ENCODE assay signal across 8 cellular contexts in the genomic region with DNA sequence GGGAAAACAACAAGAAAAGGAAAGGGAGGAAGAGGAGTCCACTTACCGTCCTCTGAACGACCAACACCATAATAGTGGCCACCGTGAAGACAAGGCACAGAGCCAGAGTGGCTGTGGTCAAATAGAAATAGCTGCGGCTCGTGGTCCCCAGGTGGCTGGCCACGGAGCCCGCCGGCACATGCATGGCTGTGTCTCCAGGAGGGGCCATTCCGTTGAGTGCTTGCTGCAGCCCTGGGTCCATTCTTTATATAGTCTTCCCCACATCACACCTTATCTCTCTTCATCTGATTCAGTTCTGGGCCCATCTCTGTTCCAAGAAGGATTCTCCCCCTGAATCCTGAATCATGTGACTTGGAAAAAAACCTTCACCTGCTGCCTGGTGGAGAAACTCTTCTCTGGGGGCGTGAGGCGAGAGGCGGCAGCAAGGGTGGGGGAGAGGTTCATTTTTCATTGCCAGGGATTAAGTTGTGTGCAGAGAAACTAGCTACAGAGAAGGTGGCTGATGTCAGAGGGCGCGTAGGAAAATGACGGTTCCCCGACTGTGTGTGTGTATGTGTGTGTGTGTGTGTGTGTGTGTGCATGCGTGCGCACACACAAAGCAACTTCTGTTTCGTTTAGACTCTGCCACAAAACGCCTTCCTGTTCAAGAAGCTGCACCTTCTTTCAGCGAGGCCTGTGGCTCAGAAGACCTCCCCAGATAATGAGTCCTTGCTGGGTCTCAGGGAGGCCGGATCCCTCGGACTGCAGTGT. TPM values are rescaled to one million over a fixed set of nuclear protein-coding genes. Genes with fewer than 3 reads are reported as not detected.
DNase-seq lines count a peak whose midpoint lies in the region; ATAC-seq and TF ChIP-seq lines count a peak whose summit lies in the region.

A gene with protein sequence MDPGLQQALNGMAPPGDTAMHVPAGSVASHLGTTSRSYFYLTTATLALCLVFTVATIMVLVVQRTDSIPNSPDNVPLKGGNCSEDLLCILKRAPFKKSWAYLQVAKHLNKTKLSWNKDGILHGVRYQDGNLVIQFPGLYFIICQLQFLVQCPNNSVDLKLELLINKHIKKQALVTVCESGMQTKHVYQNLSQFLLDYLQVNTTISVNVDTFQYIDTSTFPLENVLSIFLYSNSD (minus strand): TSS at position 529 of the 750 bp plus-strand sequence. CDS start 288 bp downstream, at position 241.

- H3K4me1 Mint-ChIP-seq in activated CD8-positive, alpha-beta T cell treated with anti-CD3 and anti-CD28 coated beads for 36 hours (ENCODE audit: low read depth), result peaks cover 47% of the 10 kb centered on the region

- H3K9me2 ChIP-seq in PC-9 (ENCODE audit: insufficient read depth), result no peaks in the 10 kb centered on the region; the same call in 1 of the 2 replicates

- H3K9me3 ChIP-seq in PC-9 (ENCODE audit: insufficient read depth, low read depth), result no peaks in the 10 kb centered on the region

- H3K79me2 ChIP-seq in PC-9 (ENCODE audit: low read depth), result no peaks in the 10 kb centered on the region

- H3K36me3 Mint-ChIP-seq in activated CD8-positive, alpha-beta T cell treated with anti-CD3 and anti-CD28 coated beads for 36 hours (ENCODE audit: low read depth), result peaks cover 26% of the 10 kb centered on the region

- POLR2A ChIA-PET in activated CD8-positive, alpha-beta T cell treated with anti-CD3 and anti-CD28 coated beads for 36 hours (lab: Charles Lee), result interaction anchor here (0.5 to 6.1 kb wide), 31 partner anchors 9 to 545 kb away, joined by 3 to 39 read pairs (median 5); no protein-coding TSS in a partner anchor
- POLR2A ChIA-PET in PC-9 (lab: Charles Lee; ENCODE audit: unreplicated experiment), result no interaction called here

- peak within 1 kb of the TSS; percentile 98 for H3K27ac Mint-ChIP-seq in activated CD8-positive, alpha-beta T cell treated with anti-CD3 and anti-CD28 coated beads for 36 hours

- BruUV-seq in PC-9 (replicated peaks; lab: Mats Ljungman, UMichigan), result no TSS peak

- DNase-seq in activated CD8-positive, alpha-beta T cell treated with anti-CD3 and anti-CD28 coated beads for 36 hours, result peak; percentile 91
- DNase-seq in cardiac septum (ENCODE audit: low spot score), result peak; percentile 78
- peak; percentile 47 to 60 for DNase-seq in stimulated activated CD8-positive, alpha-beta memory T cell treated with anti-CD3 and anti-CD28 coated beads, Interleukin-15, amount 100 ng/mL, for 48 hours (ENCODE audit: low read depth in 2 of 2)
- DNase-seq in PC-9, result no peak
- DNase-seq in superior temporal gyrus (ENCODE audit: extremely low spot score), result no peak
- DNase-seq in kidney glomerular epithelial cell (lab: John Stamatoyannopoulos, UW), result no peak

- no peak for TF ChIP-seq CTCF in activated CD8-positive, alpha-beta T cell treated with anti-CD3 and anti-CD28 coated beads for 36 hours (IDR thresholded peaks at IDR 0.05)
- TF ChIP-seq CTCF in PC-9 (conservative IDR thresholded peaks at IDR 0.05), result no peak

- H2AFZ ChIP-seq in PC-9, result no peak within 1 kb of the TSS

- intact Hi-C loops in activated CD8-positive, alpha-beta T cell treated with anti-CD3 and anti-CD28 coated beads for 36 hours (cut with micrococcal nuclease), result no loop called here
- intact Hi-C loops in cardiac septum (cut with DNase I), result no loop called here
- intact Hi-C loops in PC-9 (cut with micrococcal nuclease; ENCODE audit: unreplicated experiment), result no loop called here

- H4K20me1 ChIP-seq in PC-9 (ENCODE audit: insufficient read depth), result no peaks in the 10 kb centered on the region; the same call in 1 of the 2 replicates

- H3K4me1 ChIP-seq in PC-9 (replicated peaks; ENCODE audit: insufficient read depth), result no peaks in the 10 kb centered on the region

- peaks cover 2% of the 10 kb centered on the region for H3K9me3 Mint-ChIP-seq in activated CD8-positive, alpha-beta T cell treated with anti-CD3 and anti-CD28 coated beads for 36 hours

- ATAC-seq in HG03159 (IDR thresholded peaks at IDR 0.05; ENCODE audit: unreplicated experiment) (peak; percentile 61), HG02571 (IDR thresholded peaks at IDR 0.05; ENCODE audit: unreplicated experiment) (no peak)
- ATAC-seq in activated CD8-positive, alpha-beta T cell treated with anti-CD3 and anti-CD28 coated beads for 36 hours, result peak; percentile 87

- no peaks in the 10 kb centered on the region for H3K27me3 Mint-ChIP-seq in activated CD8-positive, alpha-beta T cell treated with anti-CD3 and anti-CD28 coated beads for 36 hours

- H3K27me3 ChIP-seq in PC-9 (ENCODE audit: insufficient read depth, low read depth), result peaks cover 39% of the 10 kb centered on the region

- CTCF ChIA-PET in activated CD8-positive, alpha-beta T cell treated with anti-CD3 and anti-CD28 coated beads for 36 hours (lab: Charles Lee), result interaction anchor here (1.2 to 4.1 kb wide), 10 partner anchors 10 to 249 kb away, joined by 3 to 29 read pairs (median 10); partner anchors contain the start of gene TEX48
- CTCF ChIA-PET in PC-9 (lab: Charles Lee), result no interaction called here

- no peak within 1 kb of the TSS for H3K4me3 ChIP-seq in PC-9

- H3F3A ChIP-seq in PC-9 (ENCODE audit: insufficient read depth, low read depth), result no peaks in the 10 kb centered on the region

- no peaks in the 10 kb centered on the region for H3K36me3 ChIP-seq in PC-9 (ENCODE audit: low read depth)

- no peak within 1 kb of the TSS for H3K27ac ChIP-seq in PC-9

- no peak within 1 kb of the TSS for H3K4me2 ChIP-seq in PC-9

- peak within 1 kb of the TSS; percentile 89 for H3K4me3 Mint-ChIP-seq in activated CD8-positive, alpha-beta T cell treated with anti-CD3 and anti-CD28 coated beads for 36 hours

RNA-seq across cellular contexts. Expression of the gene that starts here (rescaled TPM):
- 10 to 100 TPM; 21.7 to 23.9 TPM for total RNA-seq in activated CD8-positive, alpha-beta T cell treated with anti-CD3 and anti-CD28 coated beads for 36 hours
- total RNA-seq in cardiac septum, result 0.86 TPM
- not detected in 2 replicates for total RNA-seq in PC-9 (2021)

Comparison
In these comparisons a context has a peak if more than half of its experiments do, and no peak if none do; other contexts are left out.
1. RNA of the gene that starts here (total RNA-seq): 21.7 to 23.9 TPM in activated CD8-positive, alpha-beta T cell treated with anti-CD3 and anti-CD28 coated beads for 36 hours; 0.86 TPM in cardiac septum (single experiment) and not detected in PC-9; every median in the first group is over 10 times any median in the second.
2. Peak in DNase-seq in cardiac septum; RNA of the gene not detected or under 1 TPM.
3. DNase-seq: peak in activated CD8-positive, alpha-beta T cell treated with anti-CD3 and anti-CD28 coated beads for 36 hours (single experiment) and stimulated activated CD8-positive, alpha-beta memory T cell treated with anti-CD3 and anti-CD28 coated beads, Interleukin-15, amount 100 ng/mL, for 48 hours (2 of 2); none in PC-9 (0 of 2), superior temporal gyrus (single experiment) and kidney glomerular epithelial cell (single experiment).